In genomic region chr2:170512271-170512670, GRCh38 we compare ENCODE assay signal across 1 cellular context.
TF ChIP-seq lines count a peak whose summit lies in the region.

No MANE protein-coding gene starts in this region.

TF ChIP-seq in H1, 55 proteins besides CTCF, POLR2A, EP300 and RAD21:
- TF ChIP-seq CBX5 (IDR thresholded peaks at IDR 0.05; ENCODE audit: low read depth, low read length) (no peak), HDAC2 (IDR thresholded peaks at IDR 0.05; ENCODE audit: borderline replicate concordance in 1 of 2, low read depth in 2 of 2, low read length in 2 of 2) (no peak), POLR2AphosphoS5 (IDR thresholded peaks at IDR 0.05; ENCODE audit: low read depth, low read length) (no peak), RXRA (IDR thresholded peaks at IDR 0.05; ENCODE audit: insufficient read depth, low read depth, low read length) (no peak), RNF2 (IDR thresholded peaks at IDR 0.05; ENCODE audit: borderline replicate concordance, low read depth, low read length, missing control alignments, poor library complexity, severe bottlenecking) (no peak), SUZ12 (IDR thresholded peaks at IDR 0.05; ENCODE audit: low read length) (no peak), SRF (IDR thresholded peaks at IDR 0.05; ENCODE audit: low read depth, low read length) (no peak), RBBP5 (IDR thresholded peaks at IDR 0.05; ENCODE audit: borderline replicate concordance, low read depth, low read length) (no peak), SP1 (IDR thresholded peaks at IDR 0.05; ENCODE audit: low read depth, low read length) (no peak), TCF12 (IDR thresholded peaks at IDR 0.05; ENCODE audit: low read depth, low read length) (no peak), CEBPB (IDR thresholded peaks at IDR 0.05; ENCODE audit: low read depth, low read length) (no peak), ASH2L (IDR thresholded peaks at IDR 0.05; ENCODE audit: low read length) (no peak), EGR1 (IDR thresholded peaks at IDR 0.05; ENCODE audit: borderline replicate concordance, low read depth, low read length) (no peak), ZNF274 (IDR thresholded peaks at IDR 0.05; ENCODE audit: borderline replicate concordance, extremely low read depth, low read length) (no peak), SIX5 (IDR thresholded peaks at IDR 0.05; ENCODE audit: low read depth, low read length) (no peak), MAFK (IDR thresholded peaks at IDR 0.05; ENCODE audit: low read depth, low read length) (no peak), TAF7 (optimal IDR thresholded peaks at IDR 0.05; ENCODE audit: borderline replicate concordance, low read depth, low read length) (no peak), POU5F1 (IDR thresholded peaks at IDR 0.05; ENCODE audit: low read depth, low read length) (no peak)
